16 cellular contexts compared by ENCODE assay signal in the genomic region with DNA sequence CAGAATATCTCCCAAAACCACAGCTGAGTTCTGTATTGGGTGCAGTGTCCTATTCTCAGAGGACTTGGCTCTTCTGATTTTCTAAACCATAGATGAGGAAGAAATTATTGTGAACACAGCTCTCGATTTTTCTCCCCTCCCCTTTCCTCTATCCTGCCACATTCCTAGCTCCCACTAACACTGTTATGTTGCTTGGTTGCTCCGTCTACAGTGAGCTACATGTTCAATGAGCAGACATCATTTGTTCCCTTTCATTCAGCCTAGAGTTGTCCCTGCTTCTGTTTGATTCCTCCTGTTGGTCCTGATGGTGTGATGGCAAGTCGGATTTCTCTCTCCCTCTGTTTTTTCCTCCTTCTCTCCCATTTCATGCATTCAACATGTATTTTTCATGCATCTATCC.
DNase-seq lines count a peak whose midpoint lies in the region; ATAC-seq and TF ChIP-seq lines count a peak whose summit lies in the region.
"Had no signal": no experiment of that assay in that cellular context is flagged by ENCODE, and none has a peak within 500 bp of the region (broad histone marks: within the 10 kb centered on the region; RNA-seq: fewer than 3 reads in every experiment).

No MANE protein-coding gene starts in this region.

- BruUV-seq in MCF 10A (replicated peaks; lab: Mats Ljungman, UMichigan): no TSS peak

- POLR2A ChIA-PET in MCF 10A (lab: Yijun Ruan, JAX): interaction anchor here (0.5 kb wide), 1 partner anchor 957 kb away, joined by 3 read pairs; no protein-coding TSS in a partner anchor

- no peak for TF ChIP-seq POLR2A in breast epithelium (IDR thresholded peaks at IDR 0.05)

- peak overlapping the region; percentile 25 to 58 for H3K27ac ChIP-seq in breast epithelium
- H3K27ac ChIP-seq in dorsolateral prefrontal cortex: peak overlapping the region in 57 of 59 donors; percentile 58 to 95 (median 87)
- no peak overlapping the region for H3K27ac ChIP-seq in left lung
- H3K27ac ChIP-seq in substantia nigra (ENCODE audit: low read depth, low read length, poor library complexity, severe bottlenecking): peak overlapping the region; percentile 77
- H3K27ac ChIP-seq: C4-2B, KMS-11, PC-9 had no signal

- peaks cover 7% of the 10 kb centered on the region for H3K9me3 Mint-ChIP-seq in MCF 10A (ENCODE audit: unreplicated experiment)

- intact Hi-C loops in breast epithelium (cut with DNase I; ENCODE audit: low total_unique reads): no loop called here
- intact Hi-C loops in MCF 10A (cut with micrococcal nuclease): no loop called here
- intact Hi-C loops in dorsolateral prefrontal cortex (cut with DNase I): loop anchor here (2.0 to 5.0 kb wide), 2 partner anchors 52 to 58 kb away; no protein-coding TSS in a partner anchor
- intact Hi-C loops in left lung (cut with DNase I): no loop called here
- intact Hi-C loops in mucosa of descending colon (cut with DNase I, micrococcal nuclease): no loop called here

- H3K36me3 Mint-ChIP-seq in MCF 10A (ENCODE audit: insufficient read depth, unreplicated experiment): peaks cover 5% of the 10 kb centered on the region

- TF ChIP-seq CTCF in breast epithelium (IDR thresholded peaks at IDR 0.05) (no peak), MCF 10A (IDR thresholded peaks at IDR 0.05; ENCODE audit: unreplicated experiment) (no peak), dorsolateral prefrontal cortex (IDR thresholded peaks at IDR 0.05 in 54 of 56, conservative IDR thresholded peaks at IDR 0.05 in 2 of 56; ENCODE audit: low read depth in 1 of 56, partially characterized antibody in 56 of 56) (no peak), left lung (IDR thresholded peaks at IDR 0.05) (no peak), mucosa of descending colon (IDR thresholded peaks at IDR 0.05) (no peak)

- H3K27me3 ChIP-seq in breast epithelium (no peaks in the 10 kb centered on the region), dorsolateral prefrontal cortex (peaks cover 0 to 10% (median 0%) of the 10 kb centered on the region in 45 donors), left lung (no peaks in the 10 kb centered on the region)

- H3K4me1 ChIP-seq in breast epithelium (no peaks in the 10 kb centered on the region), left lung (no peaks in the 10 kb centered on the region), mucosa of descending colon (ENCODE audit: low read depth) (no peaks in the 10 kb centered on the region)

- DNase-seq in breast epithelium (ENCODE audit: low spot score in 2 of 2) (no peak), MCF 10A (ENCODE audit: unreplicated experiment) (no peak), dorsolateral prefrontal cortex (no peak), left lung (no peak), substantia nigra (lab: John Stamatoyannopoulos, UW) (peak in 2 of 49 donors; percentile 45 to 49), mucosa of descending colon (no peak), Kasumi-1 (lab: John Stamatoyannopoulos, UW) (no peak)
- DNase-seq: GOT3, MM.1S, NCI-H1105 treated with DMSO at 0.1 percent for 48 hours, NCI-H187, NCI-H748 treated with DMSO at 0.1 percent for 48 hours, PC-9 had no signal

- ATAC-seq in left lung (peak; percentile 52), HG03175 (IDR thresholded peaks at IDR 0.05; ENCODE audit: unreplicated experiment) (no peak), mucosa of descending colon (no peak)

- H3K4me1 Mint-ChIP-seq in MCF 10A (ENCODE audit: insufficient read depth, unreplicated experiment): no peaks in the 10 kb centered on the region

- no peaks in the 10 kb centered on the region for H3K36me3 ChIP-seq in breast epithelium
- H3K36me3 ChIP-seq in left lung: no peaks in the 10 kb centered on the region
- H3K36me3 ChIP-seq in mucosa of descending colon (ENCODE audit: low read depth): no peaks in the 10 kb centered on the region

- H3K4me3 Mint-ChIP-seq in MCF 10A (ENCODE audit: unreplicated experiment): no peak overlapping the region

- peaks cover 20% of the 10 kb centered on the region for H3K27me3 Mint-ChIP-seq in MCF 10A (ENCODE audit: insufficient read depth, unreplicated experiment)

- no peak overlapping the region for H3K27ac Mint-ChIP-seq in MCF 10A (ENCODE audit: low read depth, unreplicated experiment)

- CTCF ChIA-PET in MCF 10A (lab: Yijun Ruan, JAX): interaction anchor here (0.6 kb wide), 1 partner anchor 53 kb away, joined by 4 read pairs; no protein-coding TSS in a partner anchor

- H3K4me3 ChIP-seq in breast epithelium (no peak overlapping the region), dorsolateral prefrontal cortex (peak overlapping the region in 12 of 59 donors; percentile 0 to 31 (median 18)), left lung (no peak overlapping the region), mucosa of descending colon (no peak overlapping the region)
- H3K4me3 ChIP-seq: PC-9 had no signal

- H3K9me3 ChIP-seq in breast epithelium (peaks cover 0 to 4% of the 10 kb centered on the region in 2 donors), left lung (no peaks in the 10 kb centered on the region), mucosa of descending colon (no peaks in the 10 kb centered on the region)

Comparison
In these comparisons a context has a peak if more than half of its experiments do, and no peak if none do; other contexts are left out.
1. H3K27ac ChIP-seq: peak in breast epithelium (2 of 2), dorsolateral prefrontal cortex (57 of 59) and substantia nigra (single experiment); none in left lung (0 of 2).
2. intact Hi-C loops: an anchor here in dorsolateral prefrontal cortex (2.0 to 5.0 kb wide); none called in breast epithelium, MCF 10A, left lung and mucosa of descending colon.